20 cellular contexts compared by ENCODE assay signal in the genomic region with DNA sequence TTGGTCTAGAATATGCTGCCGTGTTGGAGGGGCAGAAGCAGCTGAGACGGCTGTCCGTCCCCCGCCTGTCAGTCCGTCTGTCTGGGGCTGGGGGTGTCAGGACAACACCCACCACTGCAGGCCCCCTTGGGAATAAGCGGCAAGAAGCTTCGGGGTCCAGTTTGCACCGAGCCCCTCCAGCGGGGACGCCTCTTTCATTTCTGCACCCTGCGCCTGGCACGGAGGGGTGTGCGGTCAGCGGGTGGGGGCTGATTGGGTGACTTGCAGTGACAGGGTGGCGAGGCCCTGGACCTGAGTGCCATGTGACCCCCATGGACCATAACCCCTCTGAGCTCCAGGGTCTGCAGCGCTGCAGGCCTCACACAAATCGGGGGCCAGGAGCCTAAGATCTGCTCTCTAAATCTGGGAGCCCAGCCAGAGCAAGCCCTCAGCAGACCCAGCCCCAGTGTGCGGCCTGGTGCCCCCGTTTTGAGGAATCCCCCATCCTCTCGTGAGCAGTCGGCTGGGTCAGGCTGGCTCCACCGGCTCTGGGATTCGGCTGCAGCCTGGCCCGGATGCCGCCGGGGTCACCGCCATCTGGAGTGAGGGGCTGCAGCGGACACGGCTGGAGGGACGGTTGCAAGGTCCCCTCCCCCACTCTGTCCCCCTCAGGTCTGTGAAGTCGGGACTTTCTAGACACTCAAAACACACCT. TPM values are rescaled to one million over a fixed set of nuclear protein-coding genes. Genes with fewer than 3 reads are reported as not detected.
DNase-seq lines count a peak whose midpoint lies in the region; ATAC-seq and TF ChIP-seq lines count a peak whose summit lies in the region.
"Had no signal": no experiment of that assay in that cellular context is flagged by ENCODE, and none has a peak within 500 bp of the region (broad histone marks: within the 10 kb centered on the region; RNA-seq: fewer than 3 reads in every experiment).

No MANE protein-coding gene starts in this region.

- intact Hi-C loops in natural killer cell (cut with micrococcal nuclease): no loop called here

- no peaks in the 10 kb centered on the region for H3K36me3 ChIP-seq in SU-DHL-6 (ENCODE audit: low read length)
- H3K36me3 ChIP-seq: stomach had no signal

- peak overlapping the region; percentile 71 for H3K9ac ChIP-seq in SU-DHL-6 (ENCODE audit: low read length)

- TF ChIP-seq CTCF in natural killer cell (IDR thresholded peaks at IDR 0.05): no peak
- TF ChIP-seq CTCF in SU-DHL-6 (IDR thresholded peaks at IDR 0.05; ENCODE audit: insufficient read depth, low read length, poor library complexity, severe bottlenecking): no peak
- TF ChIP-seq CTCF in GM13977 (IDR thresholded peaks at IDR 0.05; ENCODE audit: extremely low read depth, insufficient read depth, missing control alignments): no peak

- peaks cover 64% of the 10 kb centered on the region for H3F3A ChIP-seq in SU-DHL-6 (ENCODE audit: insufficient read depth)

- no peak overlapping the region for H3K4me3 Mint-ChIP-seq in natural killer cell treated with Interleukin-12 subunit alpha and Interleukin-12 subunit beta and Interleukin-15 and Interleukin-18, amount 100 ng/mL, for 72 hours
- no peak overlapping the region for H3K4me3 Mint-ChIP-seq in natural killer cell
- peak overlapping the region; percentile 78 to 79 for H3K4me3 Mint-ChIP-seq in stimulated activated naive B cell treated with anti-CD40 and anti-IgM and Interleukin-4, amounts not matched to agents 10 μg/mL and 1 μg/mL and 100 μg/mL, for 72 hours
- H3K4me3 Mint-ChIP-seq: activated CD8-positive, alpha-beta T cell treated with anti-CD3 and anti-CD28 coated beads, Interleukin-2, amount 10 ng/mL, durations not matched to agents 7 days and 5 days; H9 had no signal

- H3K27ac ChIP-seq in SU-DHL-6 (ENCODE audit: low read depth, low read length): peak overlapping the region; percentile 94
- H3K27ac ChIP-seq: A549, psoas muscle, SK-N-MC had no signal

- peak overlapping the region; percentile 70 for H3K4me2 ChIP-seq in SU-DHL-6 (ENCODE audit: low read depth, low read length, poor library complexity, severe bottlenecking)
- H3K4me2 ChIP-seq: A549 had no signal

- H3K4me1 Mint-ChIP-seq in natural killer cell treated with Interleukin-12 subunit alpha and Interleukin-12 subunit beta and Interleukin-15 and Interleukin-18, amount 100 ng/mL, for 72 hours (ENCODE audit: low read depth in 2 of 2): peaks cover 0 to 6% of the 10 kb centered on the region in 2 donors
- peaks cover 6 to 10% of the 10 kb centered on the region in 2 donors for H3K4me1 Mint-ChIP-seq in natural killer cell
- peaks cover 66 to 84% of the 10 kb centered on the region in 2 donors for H3K4me1 Mint-ChIP-seq in stimulated activated naive B cell treated with anti-CD40 and anti-IgM and Interleukin-4, amounts not matched to agents 10 μg/mL and 1 μg/mL and 100 μg/mL, for 72 hours
- H3K4me1 Mint-ChIP-seq: activated T-helper 17 cell treated with anti-CD3 and anti-CD28 coated beads, Interleukin-2, amount 50 U/mL, for 72 hours had no signal

- peak overlapping the region; percentile 25 for H3K4me3 ChIP-seq in SU-DHL-6 (ENCODE audit: insufficient read depth, low read length, poor library complexity, severe bottlenecking)
- H3K4me3 ChIP-seq: A549, psoas muscle, SK-N-MC had no signal

- no peaks in the 10 kb centered on the region for H3K9me2 ChIP-seq in SU-DHL-6 (replicated peaks; ENCODE audit: insufficient read depth, low read length)

- H3K9me3 Mint-ChIP-seq in natural killer cell treated with Interleukin-12 subunit alpha and Interleukin-12 subunit beta and Interleukin-15 and Interleukin-18, amount 100 ng/mL, for 72 hours: no peaks in the 10 kb centered on the region
- H3K9me3 Mint-ChIP-seq in natural killer cell: no peaks in the 10 kb centered on the region
- no peaks in the 10 kb centered on the region for H3K9me3 Mint-ChIP-seq in stimulated activated naive B cell treated with anti-CD40 and anti-IgM and Interleukin-4, amounts not matched to agents 10 μg/mL and 1 μg/mL and 100 μg/mL, for 72 hours
- H3K9me3 Mint-ChIP-seq: activated T-helper 17 cell treated with anti-CD3 and anti-CD28 coated beads, Interleukin-2, amount 50 U/mL, for 72 hours; H9 had no signal

- H3K27me3 ChIP-seq in SU-DHL-6 (ENCODE audit: low read length): no peaks in the 10 kb centered on the region

- H3K27me3 Mint-ChIP-seq in natural killer cell treated with Interleukin-12 subunit alpha and Interleukin-12 subunit beta and Interleukin-15 and Interleukin-18, amount 100 ng/mL, for 72 hours: peaks cover 9 to 15% of the 10 kb centered on the region in 2 donors
- peaks cover 0 to 7% of the 10 kb centered on the region in 2 donors for H3K27me3 Mint-ChIP-seq in natural killer cell (ENCODE audit: low read depth in 2 of 2)
- no peaks in the 10 kb centered on the region for H3K27me3 Mint-ChIP-seq in stimulated activated naive B cell treated with anti-CD40 and anti-IgM and Interleukin-4, amounts not matched to agents 10 μg/mL and 1 μg/mL and 100 μg/mL, for 72 hours

- ATAC-seq in natural killer cell treated with Interleukin-12 subunit alpha and Interleukin-12 subunit beta and Interleukin-15 and Interleukin-18, amount 100 ng/mL, for 72 hours: no peak
- ATAC-seq in natural killer cell (no peak), HG03175 (IDR thresholded peaks at IDR 0.05; ENCODE audit: unreplicated experiment) (peak; percentile 1)
- no peak for ATAC-seq in stimulated activated naive B cell treated with anti-CD40 and anti-IgM and Interleukin-4, amounts not matched to agents 10 μg/mL and 1 μg/mL and 100 μg/mL, for 72 hours (replicated peaks)
- ATAC-seq: A549, psoas muscle had no signal

- H3K27ac Mint-ChIP-seq in natural killer cell treated with Interleukin-12 subunit alpha and Interleukin-12 subunit beta and Interleukin-15 and Interleukin-18, amount 100 ng/mL, for 72 hours: no peak overlapping the region
- no peak overlapping the region for H3K27ac Mint-ChIP-seq in natural killer cell
- peak overlapping the region; percentile 86 for H3K27ac Mint-ChIP-seq in stimulated activated naive B cell treated with anti-CD40 and anti-IgM and Interleukin-4, amounts not matched to agents 10 μg/mL and 1 μg/mL and 100 μg/mL, for 72 hours
- H3K27ac Mint-ChIP-seq: activated CD8-positive, alpha-beta T cell treated with anti-CD3 and anti-CD28 coated beads, Interleukin-2, amount 10 ng/mL, durations not matched to agents 7 days and 5 days; activated T-helper 17 cell treated with anti-CD3 and anti-CD28 coated beads, Interleukin-2, amount 50 U/mL, for 72 hours; H9 had no signal

- no peaks in the 10 kb centered on the region for H4K20me1 ChIP-seq in SU-DHL-6 (ENCODE audit: low read depth, low read length)

- no peaks in the 10 kb centered on the region for H3K36me3 Mint-ChIP-seq in natural killer cell treated with Interleukin-12 subunit alpha and Interleukin-12 subunit beta and Interleukin-15 and Interleukin-18, amount 100 ng/mL, for 72 hours
- no peaks in the 10 kb centered on the region for H3K36me3 Mint-ChIP-seq in natural killer cell
- peaks cover 38 to 53% of the 10 kb centered on the region in 2 donors for H3K36me3 Mint-ChIP-seq in stimulated activated naive B cell treated with anti-CD40 and anti-IgM and Interleukin-4, amounts not matched to agents 10 μg/mL and 1 μg/mL and 100 μg/mL, for 72 hours
- H3K36me3 Mint-ChIP-seq: CD4-positive, alpha-beta memory T cell had no signal

- H2AFZ ChIP-seq in SU-DHL-6 (ENCODE audit: low read depth, low read length, severe bottlenecking): no peak overlapping the region

- in situ Hi-C loops in GM13977 (cut with MboI; ENCODE audit: low pct_unique_long_range_greater_than_20kb, low sequenced_read_pairs, unreplicated experiment): no loop called here

- H3K9me3 ChIP-seq in SU-DHL-6 (ENCODE audit: insufficient read depth, low read length): no peaks in the 10 kb centered on the region
- H3K9me3 ChIP-seq: A549, psoas muscle, stomach had no signal

- peaks cover 4% of the 10 kb centered on the region; the same call in 1 of the 2 replicates for H3K79me2 ChIP-seq in SU-DHL-6 (ENCODE audit: insufficient read depth, low read length)

- DNase-seq in natural killer cell treated with Interleukin-12 subunit alpha and Interleukin-12 subunit beta and Interleukin-15 and Interleukin-18, amount 100 ng/mL, for 72 hours (ENCODE audit: low spot score): peak; percentile 53
- DNase-seq in natural killer cell: no peak
- no peak for DNase-seq in stimulated activated naive B cell treated with anti-CD40 and anti-IgM and Interleukin-4, amounts not matched to agents 10 μg/mL and 1 μg/mL and 100 μg/mL, for 72 hours
- DNase-seq in NCI-H748 treated with DMSO at 0.1 percent for 48 hours (lab: John Stamatoyannopoulos, UW): no peak
- no peak for DNase-seq in DMS114 treated with DMSO at 0.1 percent for 48 hours (lab: John Stamatoyannopoulos, UW; ENCODE audit: unreplicated experiment)
- DNase-seq in GM13977 (ENCODE audit: low spot score): no peak
- DNase-seq: H9, Kasumi-1, NCI-H1436, NCI-H345, stomach had no signal

RNA-seq across cellular contexts. Expression of a gene that starts 8.3 kb away (rescaled TPM):
- 1 to 10 TPM; 2.3 to 2.9 TPM for total RNA-seq in natural killer cell treated with Interleukin-12 subunit alpha and Interleukin-12 subunit beta and Interleukin-15 and Interleukin-18, amount 100 ng/mL, for 72 hours
- total RNA-seq in natural killer cell: 1 to 10 TPM; 2.5 to 7.8 (median 4.2) TPM
- total RNA-seq: activated CD8-positive, alpha-beta T cell treated with anti-CD3 and anti-CD28 coated beads, Interleukin-2, amount 10 ng/mL, durations not matched to agents 7 days and 5 days; Daoy had no signal

Comparison
In these comparisons a context has a peak if more than half of its experiments do, and no peak if none do; other contexts are left out.
1. H3K4me3 Mint-ChIP-seq: peak in stimulated activated naive B cell treated with anti-CD40 and anti-IgM and Interleukin-4, amounts not matched to agents 10 μg/mL and 1 μg/mL and 100 μg/mL, for 72 hours (2 of 2); none in natural killer cell treated with Interleukin-12 subunit alpha and Interleukin-12 subunit beta and Interleukin-15 and Interleukin-18, amount 100 ng/mL, for 72 hours (single experiment) and natural killer cell (single experiment).